Comparison of ENCODE assay signal across 22 cellular contexts in the genomic region with DNA sequence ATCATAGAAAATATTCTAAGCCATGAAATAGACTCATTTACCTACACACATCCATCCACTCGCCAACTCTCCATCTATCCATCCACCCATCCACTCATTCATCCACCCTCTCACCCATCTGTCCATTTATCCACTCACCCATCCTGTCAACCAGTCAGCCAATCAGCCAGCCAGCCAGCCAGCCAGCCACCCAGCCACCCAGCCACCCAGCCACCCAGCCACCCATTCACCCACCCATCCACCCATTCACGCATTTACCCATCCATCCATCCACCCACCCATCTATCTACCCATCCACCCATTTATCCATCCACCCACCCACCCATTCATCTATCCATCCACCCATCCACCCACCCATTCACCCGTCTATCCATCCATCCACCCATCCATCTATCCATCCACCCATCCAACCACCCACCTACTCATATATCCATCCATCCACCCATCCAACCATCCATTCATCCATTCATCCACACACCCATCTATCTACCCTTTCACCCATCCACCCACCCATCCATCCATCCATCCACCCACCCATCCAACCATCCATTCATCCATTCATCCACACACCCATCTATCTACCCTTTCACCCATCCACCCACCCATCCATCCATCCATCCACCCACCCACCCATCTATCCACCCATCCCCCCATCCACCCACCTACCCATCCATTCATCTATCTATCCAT.
DNase-seq lines count a peak whose midpoint lies in the region; FAIRE-seq and TF ChIP-seq lines count a peak whose summit lies in the region.
"Had no signal": no experiment of that assay in that cellular context is flagged by ENCODE, and none has a peak within 500 bp of the region (broad histone marks: within the 10 kb centered on the region; RNA-seq: fewer than 3 reads in every experiment).

No MANE protein-coding gene starts in this region.

- H3K9me3 ChIP-seq in HEK293 (ENCODE audit: control insufficient read depth, insufficient read depth, low read depth, low read length) (no peaks in the 10 kb centered on the region), sigmoid colon (no peaks in the 10 kb centered on the region)
- H3K9me3 ChIP-seq: BE2C, BLaER1 had no signal

- CTCF ChIA-PET in HEK293 (lab: Yijun Ruan, JAX), result no interaction called here

- DNase-seq in D721Med (ENCODE audit: insufficient read length, low spot score) (no peak), sigmoid colon (peak; percentile 17), NCI-H1092 (lab: John Stamatoyannopoulos, UW) (no peak), chondrocyte (ENCODE audit: low spot score) (no peak), erythroblast (lab: John Stamatoyannopoulos, UW) (no peak)
- DNase-seq: 8988T; ACHN; BE2C; C1 segment of cervical spinal cord; CD4-positive, alpha-beta memory T cell; CD4-positive, CD25-positive, alpha-beta regulatory T cell; CD8-positive, alpha-beta memory T cell; COR-L47; DMS79 treated with DMSO at 0.1 percent for 48 hours; GF-D8 had no signal

- peaks cover 22% of the 10 kb centered on the region for H3K4me1 Mint-ChIP-seq in chondrocyte (ENCODE audit: low read depth)
- H3K4me1 Mint-ChIP-seq: CD14-positive monocyte had no signal

- H3K36me3 ChIP-seq in HEK293 (ENCODE audit: control insufficient read depth in 2 of 2, insufficient read depth in 1 of 2, low read length in 2 of 2) (no peaks in the 10 kb centered on the region), sigmoid colon (no peaks in the 10 kb centered on the region)
- H3K36me3 ChIP-seq: BE2C, BLaER1 had no signal

- H3K27ac ChIP-seq in HEK293 (ENCODE audit: extremely low read depth, low read depth, low read length) (no peak overlapping the region), sigmoid colon (no peak overlapping the region)
- H3K27ac ChIP-seq: BLaER1 had no signal

- H3K27me3 ChIP-seq in sigmoid colon, result no peaks in the 10 kb centered on the region
- H3K27me3 ChIP-seq: BE2C, BLaER1 had no signal

- FAIRE-seq in D721Med (lab: Jason Lieb, UNC), result peak; percentile 35
- FAIRE-seq: A204.1, G401.6, GM12891, GM19239 had no signal

- POLR2A ChIA-PET in HEK293 (lab: Yijun Ruan, JAX), result no interaction called here

- no peak overlapping the region for H3K27ac Mint-ChIP-seq in chondrocyte (ENCODE audit: unreplicated experiment)
- H3K27ac Mint-ChIP-seq: CD4-positive, alpha-beta memory T cell; CD8-positive, alpha-beta memory T cell had no signal

- no peak overlapping the region for H3K4me3 Mint-ChIP-seq in chondrocyte (ENCODE audit: unreplicated experiment)
- H3K4me3 Mint-ChIP-seq: CD14-positive monocyte; CD4-positive, alpha-beta memory T cell; CD4-positive, CD25-positive, alpha-beta regulatory T cell; CD8-positive, alpha-beta memory T cell had no signal

- H3K27me3 Mint-ChIP-seq in chondrocyte (ENCODE audit: low read depth), result peaks cover 15% of the 10 kb centered on the region
- H3K27me3 Mint-ChIP-seq: CD4-positive, CD25-positive, alpha-beta regulatory T cell had no signal

- no peak overlapping the region for H3K4me3 ChIP-seq in HEK293 (ENCODE audit: low read depth, low read length)
- no peak overlapping the region for H3K4me3 ChIP-seq in sigmoid colon
- H3K4me3 ChIP-seq: BLaER1 had no signal

- no peak for TF ChIP-seq CTCF in D721Med (IDR thresholded peaks at IDR 0.05; ENCODE audit: insufficient read depth, missing control alignments)
- no peak for TF ChIP-seq CTCF in HEK293 (tag by site-specific recombination; IDR thresholded peaks at IDR 0.05)
- TF ChIP-seq CTCF in sigmoid colon (IDR thresholded peaks at IDR 0.05), result no peak
- no peak for TF ChIP-seq CTCF in chondrocyte (IDR thresholded peaks at IDR 0.05)

- H3K36me3 Mint-ChIP-seq in chondrocyte (ENCODE audit: low read depth), result no peaks in the 10 kb centered on the region
- H3K36me3 Mint-ChIP-seq: CD14-positive monocyte; CD4-positive, alpha-beta memory T cell; CD4-positive, CD25-positive, alpha-beta regulatory T cell; CD8-positive, alpha-beta memory T cell had no signal

- intact Hi-C loops in sigmoid colon (cut with DNase I), result no loop called here

- TF ChIP-seq POLR2A in sigmoid colon (IDR thresholded peaks at IDR 0.05) (no peak), erythroblast (IDR thresholded peaks at IDR 0.05; ENCODE audit: low read length) (no peak)

- TF ChIP-seq EP300 in sigmoid colon (IDR thresholded peaks at IDR 0.05), result no peak

- peaks cover 5% of the 10 kb centered on the region; the same call in 1 of the 2 replicates for H3K4me1 ChIP-seq in HEK293 (ENCODE audit: control insufficient read depth, insufficient read depth, low read length)
- H3K4me1 ChIP-seq in sigmoid colon, result no peaks in the 10 kb centered on the region
- H3K4me1 ChIP-seq: BE2C had no signal

- 89 to 91% methylated on average over 3 of the region's 3 CpGs for WGBS in sigmoid colon, 2 donors

- H3K9me3 Mint-ChIP-seq in chondrocyte (ENCODE audit: low read depth), result no peaks in the 10 kb centered on the region
- H3K9me3 Mint-ChIP-seq: CD14-positive monocyte; CD4-positive, alpha-beta memory T cell; CD8-positive, alpha-beta memory T cell had no signal

TF ChIP-seq in HEK293, 187 proteins besides CTCF, POLR2A, EP300 and RAD21:
- TF ChIP-seq ZBTB1 (tag by site-specific recombination; IDR thresholded peaks at IDR 0.05), result no peak
- no peak for TF ChIP-seq HIC1 (tag by site-specific recombination; IDR thresholded peaks at IDR 0.05)
- TF ChIP-seq EGR2 (tag by site-specific recombination; IDR thresholded peaks at IDR 0.05; ENCODE audit: low read depth), result peak; percentile 99
- TF ChIP-seq ZNF664 (tag by site-specific recombination; IDR thresholded peaks at IDR 0.05), result no peak
- no peak for TF ChIP-seq GFI1B (tag by site-specific recombination; IDR thresholded peaks at IDR 0.05)
- no peak for TF ChIP-seq ZNF548 (tag by site-specific recombination; IDR thresholded peaks at IDR 0.05)
- TF ChIP-seq TRIM28 (IDR thresholded peaks at IDR 0.05; ENCODE audit: borderline replicate concordance, low read length), result no peak
- no peak for TF ChIP-seq ZNF624 (tag by site-specific recombination; IDR thresholded peaks at IDR 0.05)
- TF ChIP-seq ZNF704 (tag by site-specific recombination; IDR thresholded peaks at IDR 0.05), result no peak
- no peak for TF ChIP-seq ZNF561 (tag by site-specific recombination; IDR thresholded peaks at IDR 0.05; ENCODE audit: borderline replicate concordance)
- TF ChIP-seq ZNF155 (tag by site-specific recombination; IDR thresholded peaks at IDR 0.05), result no peak
- TF ChIP-seq HOXD13 (CRISPR knock-in tag; IDR thresholded peaks at IDR 0.05; ENCODE audit: borderline replicate concordance), result no peak
- 0 out of 2 replicates have a peak, but pooled peaks have one; percentile 22 for TF ChIP-seq ZNF366 (tag by site-specific recombination; conservative IDR thresholded peaks at IDR 0.05)
- TF ChIP-seq ZFHX2 (tag by site-specific recombination; conservative IDR thresholded peaks at IDR 0.05), result peak; percentile 78
